In genomic region chr1:5974631-5975030, GRCh38 we compare ENCODE assay signal across 9 cellular contexts.
"Had no signal": no experiment of that assay in that cellular context is flagged by ENCODE, and none has a peak within 500 bp of the region (broad histone marks: within the 10 kb centered on the region; RNA-seq: fewer than 3 reads in every experiment).

No MANE protein-coding gene starts in this region.

- H3K27me3 ChIP-seq: gastroesophageal sphincter had no signal

- ATAC-seq: gastroesophageal sphincter had no signal

- FAIRE-seq: islet of Langerhans had no signal

- H3K27ac Mint-ChIP-seq: naive B cell, type B pancreatic cell had no signal

- H3K36me3 ChIP-seq: thoracic aorta had no signal

- H3K4me1 ChIP-seq: gastroesophageal sphincter had no signal

- H3K9me3 ChIP-seq: gastroesophageal sphincter, thoracic aorta had no signal

- H3K4me3 ChIP-seq: gastroesophageal sphincter, thoracic aorta had no signal

- H3K9me3 Mint-ChIP-seq: T-helper 1 cell treated with Interleukin-12 subunit alpha and Interleukin-12 subunit beta and Interleukin-4 antibody, amounts not matched to agents 30 μg/mL and 1 μg/mL, for 36 hours; type B pancreatic cell had no signal

- H3K27ac ChIP-seq: epithelial cell of prostate, gastroesophageal sphincter, thoracic aorta had no signal

- H3K4me3 Mint-ChIP-seq: activated naive CD4-positive, alpha-beta T cell treated with anti-CD3 and anti-CD28 coated beads, Interleukin-2, amount 10 ng/mL, durations not matched to agents 7 days and 5 days; naive B cell; type B pancreatic cell had no signal

- H3K27me3 Mint-ChIP-seq: activated naive CD4-positive, alpha-beta T cell treated with anti-CD3 and anti-CD28 coated beads, Interleukin-2, amount 10 ng/mL, durations not matched to agents 7 days and 5 days; naive B cell had no signal

- DNase-seq: cortex of kidney had no signal
